In genomic region chr5:147782053-147783028, GRCh38 we compare ENCODE assay signal across 1 cellular context.
TF ChIP-seq lines count a peak whose summit lies in the region.

TSS of gene JAKMIP2 (minus strand) at chr5:147782728. CDS start at chr5:147671806, 110,922 bp downstream.

TF ChIP-seq in HEK293, 187 proteins besides CTCF, POLR2A, EP300 and RAD21 (continued from another document):
- TF ChIP-seq ZNF692 (tag by site-specific recombination; IDR thresholded peaks at IDR 0.05) (0 out of 2 replicates have a peak, but pooled peaks have one; percentile 14), ZBTB20 (tag by site-specific recombination; IDR thresholded peaks at IDR 0.05) (peak; percentile 76), GLIS2 (tag by site-specific recombination; IDR thresholded peaks at IDR 0.05) (peak; percentile 65; the same call in 1 of the 2 replicates), BCL11A (tag by site-specific recombination; IDR thresholded peaks at IDR 0.05; ENCODE audit: low read depth) (no peak), ZSCAN30 (tag by site-specific recombination; IDR thresholded peaks at IDR 0.05) (peak; percentile 97), ZNF48 (tag by site-specific recombination; IDR thresholded peaks at IDR 0.05) (no peak), YY2 (tag by site-specific recombination; IDR thresholded peaks at IDR 0.05) (no peak), ZNF521 (tag by site-specific recombination; IDR thresholded peaks at IDR 0.05) (no peak), ZFP37 (tag by site-specific recombination; IDR thresholded peaks at IDR 0.05) (0 out of 2 replicates have a peak, but pooled peaks have one; percentile 47), ZIC2 (tag by site-specific recombination; IDR thresholded peaks at IDR 0.05) (peak; percentile 61), ZNF398 (tag by site-specific recombination; IDR thresholded peaks at IDR 0.05) (peak; percentile 37), ZNF324 (tag by site-specific recombination; IDR thresholded peaks at IDR 0.05) (no peak), ZNF341 (tag by site-specific recombination; IDR thresholded peaks at IDR 0.05; ENCODE audit: low read depth) (peak; percentile 76), KLF1 (tag by site-specific recombination; IDR thresholded peaks at IDR 0.05) (peak; percentile 63; the same call in 1 of the 2 replicates), SP7 (tag by site-specific recombination; IDR thresholded peaks at IDR 0.05) (0 out of 2 replicates have a peak, but pooled peaks have one; percentile 48)
